1 cellular context compared by ENCODE assay signal in the genomic region with DNA sequence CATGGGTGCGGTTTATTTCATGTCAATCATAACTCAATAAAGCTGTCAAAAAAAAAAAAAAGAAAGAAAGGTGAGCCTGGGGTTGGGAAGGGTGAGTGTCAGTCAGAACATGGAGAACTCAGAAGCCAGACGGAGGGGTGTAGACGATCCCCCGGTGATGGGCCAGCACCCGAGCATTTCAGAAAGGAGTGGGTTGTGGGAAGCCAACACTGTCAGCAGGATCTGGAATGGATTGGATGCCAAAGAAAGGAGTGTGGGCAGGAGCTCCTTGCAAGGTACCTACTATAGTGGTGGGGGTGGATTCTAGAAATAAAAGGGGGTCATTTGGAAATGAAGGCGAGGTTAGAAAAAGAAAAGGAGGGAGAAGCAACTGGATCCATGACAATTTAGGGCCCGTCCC.
TF ChIP-seq lines count a peak whose summit lies in the region.

No MANE protein-coding gene starts in this region.

TF ChIP-seq in GM23338, 12 proteins besides CTCF, POLR2A, EP300 and RAD21 (continued from another document):
- TF ChIP-seq EZH2 (IDR thresholded peaks at IDR 0.05; ENCODE audit: low read depth, unreplicated experiment) (no peak), ZNF114 (CRISPR knock-in tag; IDR thresholded peaks at IDR 0.05) (no peak), POLR2AphosphoS5 (IDR thresholded peaks at IDR 0.05; ENCODE audit: low read depth) (no peak)
- TF ChIP-seq, protein P1, sequence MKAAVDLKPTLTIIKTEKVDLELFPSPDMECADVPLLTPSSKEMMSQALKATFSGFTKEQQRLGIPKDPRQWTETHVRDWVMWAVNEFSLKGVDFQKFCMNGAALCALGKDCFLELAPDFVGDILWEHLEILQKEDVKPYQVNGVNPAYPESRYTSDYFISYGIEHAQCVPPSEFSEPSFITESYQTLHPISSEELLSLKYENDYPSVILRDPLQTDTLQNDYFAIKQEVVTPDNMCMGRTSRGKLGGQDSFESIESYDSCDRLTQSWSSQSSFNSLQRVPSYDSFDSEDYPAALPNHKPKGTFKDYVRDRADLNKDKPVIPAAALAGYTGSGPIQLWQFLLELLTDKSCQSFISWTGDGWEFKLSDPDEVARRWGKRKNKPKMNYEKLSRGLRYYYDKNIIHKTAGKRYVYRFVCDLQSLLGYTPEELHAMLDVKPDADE (IDR thresholded peaks at IDR 0.05), result no peak
